ENCODE assay signal across 21 cellular contexts in the genomic region with DNA sequence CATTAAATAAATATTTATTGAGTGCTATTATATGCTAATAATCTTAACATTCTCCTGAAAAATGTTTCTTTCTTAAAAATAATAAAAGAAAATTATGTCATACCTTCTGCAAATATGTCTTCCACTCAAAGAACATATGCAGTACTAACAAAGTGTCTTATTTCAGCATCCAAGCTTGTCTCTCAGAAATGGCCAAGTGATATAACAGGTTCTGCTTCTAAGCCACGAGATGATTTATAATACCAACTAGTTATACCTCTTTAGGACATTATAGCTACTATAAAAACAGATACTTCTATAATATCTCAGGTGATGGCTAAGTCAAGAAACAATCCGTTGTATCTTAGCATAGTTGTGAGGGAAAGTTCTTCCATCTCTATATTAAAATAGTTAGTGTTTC.
"Had no signal": no experiment of that assay in that cellular context is flagged by ENCODE, and none has a peak within 500 bp of the region (broad histone marks: within the 10 kb centered on the region; RNA-seq: fewer than 3 reads in every experiment).

No MANE protein-coding gene starts in this region.

- H3K4me3 ChIP-seq: esophagus squamous epithelium, heart right ventricle, left lung, neural progenitor cell, right lobe of liver, thyroid gland, vagina had no signal

- H3K27ac ChIP-seq: esophagus squamous epithelium, heart right ventricle, left lung, neural progenitor cell, parathyroid adenoma, right lobe of liver, thyroid gland, vagina had no signal

- DNase-seq: effector CD8-positive, alpha-beta T cell; endodermal cell; esophagus squamous epithelium; glutamatergic neuron; heart right ventricle; left cardiac atrium; left lung; mesenchymal stem cell; naive thymus-derived CD4-positive, alpha-beta T cell; right lobe of liver; small intestine; stimulated activated CD4-positive, alpha-beta T cell treated with anti-CD3 and anti-CD28 coated beads, Interleukin-15, amount 100 ng/mL, for 24 hours; stimulated activated CD4-positive, alpha-beta T cell treated with anti-CD3 and anti-CD28 coated beads, Interleukin-2, amount 100 ng/mL, for 48 hours; stimulated activated CD8-positive, alpha-beta memory T cell treated with anti-CD3 and anti-CD28 coated beads, Interleukin-4, amount 100 ng/mL, for 48 hours; stimulated activated naive CD4-positive, alpha-beta T cell; stimulated activated naive CD8-positive, alpha-beta T cell treated with anti-CD3 and anti-CD28 coated beads, Interleukin-15, amount 100 ng/mL, for 72 hours; thyroid gland; trophoblast cell had no signal
